In genomic region chr2:98012561-98012979, GRCh38 we compare ENCODE assay signal across 8 cellular contexts. TPM values are rescaled to one million over a fixed set of nuclear protein-coding genes. Genes with fewer than 3 reads are reported as not detected.
DNase-seq lines count a peak whose midpoint lies in the region; ATAC-seq and TF ChIP-seq lines count a peak whose summit lies in the region.
"Had no signal": no experiment of that assay in that cellular context is flagged by ENCODE, and none has a peak within 500 bp of the region (broad histone marks: within the 10 kb centered on the region; RNA-seq: fewer than 3 reads in every experiment).

No MANE protein-coding gene starts in this region.

- peaks cover 4% of the 10 kb centered on the region for H3K9me3 Mint-ChIP-seq in Calu3 (ENCODE audit: low read depth, unreplicated experiment)

- H2BK15ac ChIP-seq in neuronal stem cell (ENCODE audit: low read length) = no peak overlapping the region

- BruUV-seq in Calu3 (replicated peaks; lab: Mats Ljungman, UMichigan) = no TSS peak

- H3K4me3 ChIP-seq in MM.1S (ENCODE audit: low read length) (peak overlapping the region; percentile 36), skeletal muscle tissue (ENCODE audit: low read length in 3 of 3) (no peak overlapping the region), neuronal stem cell (ENCODE audit: low read length in 2 of 2) (no peak overlapping the region)
- H3K4me3 ChIP-seq: cardiac muscle cell had no signal

- H3K27me3 ChIP-seq in MM.1S (replicated peaks; ENCODE audit: insufficient read depth, low read length) = no peaks in the 10 kb centered on the region
- no peaks in the 10 kb centered on the region for H3K27me3 ChIP-seq in skeletal muscle tissue (ENCODE audit: control insufficient read depth in 3 of 3, insufficient read depth in 3 of 3, low read length in 3 of 3)
- no peaks in the 10 kb centered on the region for H3K27me3 ChIP-seq in neuronal stem cell (ENCODE audit: control insufficient read depth in 3 of 3, insufficient read depth in 3 of 3, low read depth in 1 of 3, low read length in 3 of 3)
- H3K27me3 ChIP-seq: cardiac muscle cell had no signal

- H3K9me3 ChIP-seq in MM.1S (replicated peaks; ENCODE audit: insufficient read depth, low read length) (no peaks in the 10 kb centered on the region), skeletal muscle tissue (ENCODE audit: control insufficient read depth in 3 of 3, low read length in 3 of 3) (no peaks in the 10 kb centered on the region), neuronal stem cell (replicated peaks in 1 of 2; ENCODE audit: control insufficient read depth in 2 of 2, insufficient read depth in 1 of 2, low read depth in 1 of 2, low read length in 2 of 2) (no peaks in the 10 kb centered on the region)

- DNase-seq in MM.1S = peak; percentile 70
- DNase-seq in superior temporal gyrus (ENCODE audit: extremely low spot score) = no peak
- DNase-seq in neuronal stem cell (ENCODE audit: low spot score) = no peak
- no peak for DNase-seq in Calu3

- H3K79me1 ChIP-seq in neuronal stem cell (ENCODE audit: low read depth, low read length) = no peaks in the 10 kb centered on the region

- TF ChIP-seq CTCF in MM.1S (IDR thresholded peaks at IDR 0.05; ENCODE audit: low read length) (no peak), Calu3 (IDR thresholded peaks at IDR 0.05; ENCODE audit: unreplicated experiment) (no peak)

- no peak overlapping the region for H2BK12ac ChIP-seq in neuronal stem cell (ENCODE audit: low read length)

- no peak overlapping the region for H2AK5ac ChIP-seq in neuronal stem cell (ENCODE audit: low read depth, low read length)

- H2BK120ac ChIP-seq in neuronal stem cell (ENCODE audit: low read depth, low read length) = no peak overlapping the region

- H4K20me1 ChIP-seq in MM.1S (ENCODE audit: insufficient read depth, low read length) = no peaks in the 10 kb centered on the region

- no peak overlapping the region for H3K18ac ChIP-seq in neuronal stem cell (ENCODE audit: low read length)

- CTCF ChIA-PET in Calu3 (lab: Charles Lee) = interaction anchor here (0.7 kb wide), 1 partner anchor 1867 kb away, joined by 4 read pairs; no protein-coding TSS in a partner anchor

- peaks cover 14% of the 10 kb centered on the region for H3F3A ChIP-seq in MM.1S (ENCODE audit: insufficient read depth, low read length)

- no peaks in the 10 kb centered on the region for H3K9me2 ChIP-seq in MM.1S (replicated peaks; ENCODE audit: insufficient read depth, low read length)

- WGBS in neuronal stem cell (ENCODE audit: extremely low coverage in 2 of 2, insufficient read length in 2 of 2, insufficient replicate concordance in 1 of 2), 2 donors = no CpG with 5 or more reads among the region's 3 CpGs

- H3K27me3 Mint-ChIP-seq in Calu3 (ENCODE audit: unreplicated experiment) = peaks cover 25% of the 10 kb centered on the region

- ATAC-seq in GM18870 (IDR thresholded peaks at IDR 0.05; ENCODE audit: unreplicated experiment) = peak; percentile 90
- peak; percentile 77 for ATAC-seq in GM21619 (IDR thresholded peaks at IDR 0.05; ENCODE audit: unreplicated experiment)

- H3K36me3 Mint-ChIP-seq in Calu3 (ENCODE audit: insufficient read depth, unreplicated experiment) = no peaks in the 10 kb centered on the region

- H3K79me2 ChIP-seq in MM.1S (ENCODE audit: low read length) = no peaks in the 10 kb centered on the region

- H3K23ac ChIP-seq in neuronal stem cell (ENCODE audit: low read depth, low read length, poor library complexity) = no peak overlapping the region

- peak overlapping the region; percentile 4; the same call in 1 of the 2 replicates for H3K9ac ChIP-seq in MM.1S (ENCODE audit: low read length)
- H3K9ac ChIP-seq in skeletal muscle tissue (ENCODE audit: low read depth in 1 of 3, low read length in 3 of 3) = no peak overlapping the region
- no peak overlapping the region for H3K9ac ChIP-seq in neuronal stem cell (ENCODE audit: low read depth, low read length, poor library complexity)

- H3K27ac Mint-ChIP-seq in Calu3 (ENCODE audit: unreplicated experiment) = no peak overlapping the region

- H2AFZ ChIP-seq in MM.1S (ENCODE audit: low read length) (no peak overlapping the region), neuronal stem cell (ENCODE audit: low read length) (no peak overlapping the region)

- H3K4me1 Mint-ChIP-seq in Calu3 (ENCODE audit: low read depth, unreplicated experiment) = no peaks in the 10 kb centered on the region

- intact Hi-C loops in Calu3 (cut with micrococcal nuclease; ENCODE audit: unreplicated experiment) = no loop called here

- no peaks in the 10 kb centered on the region for H3K36me3 ChIP-seq in MM.1S (replicated peaks; ENCODE audit: insufficient read depth, low read length)
- H3K36me3 ChIP-seq in skeletal muscle tissue (ENCODE audit: control insufficient read depth in 3 of 3, insufficient read depth in 3 of 3, low read length in 3 of 3) = no peaks in the 10 kb centered on the region
- H3K36me3 ChIP-seq in neuronal stem cell (replicated peaks in 1 of 2; ENCODE audit: control insufficient read depth in 2 of 2, insufficient read depth in 2 of 2, low read length in 2 of 2) = no peaks in the 10 kb centered on the region
- H3K36me3 ChIP-seq: cardiac muscle cell had no signal

- no peak overlapping the region for H2BK5ac ChIP-seq in neuronal stem cell (ENCODE audit: low read length)

- no peak overlapping the region for H4K8ac ChIP-seq in neuronal stem cell (ENCODE audit: low read depth, low read length)

- peak overlapping the region; percentile 46 for H3K4me2 ChIP-seq in MM.1S (ENCODE audit: low read depth, low read length)
- H3K4me2 ChIP-seq in neuronal stem cell (ENCODE audit: insufficient read depth, low read length, poor library complexity, severe bottlenecking) = no peak overlapping the region

- no peak overlapping the region for H3K4me3 Mint-ChIP-seq in Calu3 (ENCODE audit: low read depth, unreplicated experiment)

- H3K4me1 ChIP-seq in MM.1S (ENCODE audit: low read length) (peaks cover 12% of the 10 kb centered on the region), skeletal muscle tissue (ENCODE audit: control insufficient read depth in 3 of 3, insufficient read depth in 3 of 3, low read length in 3 of 3) (peaks cover 15 to 33% (median 25%) of the 10 kb centered on the region in 3 donors), neuronal stem cell (ENCODE audit: control insufficient read depth in 2 of 2, insufficient read depth in 1 of 2, low read depth in 1 of 2, low read length in 2 of 2) (no peaks in the 10 kb centered on the region)

- H3K27ac ChIP-seq in MM.1S (ENCODE audit: low read length) (peak overlapping the region; percentile 68; the same call in 1 of the 2 replicates), skeletal muscle tissue (ENCODE audit: low read depth, low read length) (peak overlapping the region; percentile 14), neuronal stem cell (replicated peaks; ENCODE audit: low read length) (no peak overlapping the region)
- H3K27ac ChIP-seq: cardiac muscle cell had no signal

- H3K4ac ChIP-seq in neuronal stem cell (ENCODE audit: low read length) = no peak overlapping the region

- no peak overlapping the region for H4K91ac ChIP-seq in neuronal stem cell (ENCODE audit: low read depth, low read length, poor library complexity)

- no peak overlapping the region for H3K14ac ChIP-seq in neuronal stem cell (ENCODE audit: low read length)

RNA-seq across cellular contexts. Expression of gene TMEM131, which starts 16.8 kb away (rescaled TPM):
- 32.9 TPM for total RNA-seq in skeletal muscle tissue
- 21.7 TPM for polyA plus RNA-seq in neuronal stem cell (2013, experiment 1 of 2)
- 21.7 TPM for polyA plus RNA-seq in neuronal stem cell (2013, experiment 2 of 2)
- 25.4 and 29.2 TPM in 2 replicates for total RNA-seq in Calu3 (2022)
